8 cellular contexts compared by ENCODE assay signal in the genomic region with DNA sequence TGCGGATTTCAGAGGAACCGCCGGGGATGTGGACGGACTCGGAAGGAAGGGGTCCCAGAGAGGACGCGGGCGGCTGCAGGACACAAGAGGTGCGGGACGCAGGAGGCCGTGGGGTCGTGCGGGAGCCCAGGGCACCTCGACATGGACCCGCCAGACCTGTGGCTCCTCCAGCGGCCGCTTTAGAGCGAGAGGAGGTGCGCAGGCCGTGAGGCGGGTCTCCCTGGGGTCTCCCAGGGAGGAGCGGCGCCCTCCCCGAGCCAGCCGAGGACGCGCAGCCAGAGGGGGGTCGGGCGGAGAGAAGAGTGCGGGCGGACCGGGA. TPM values are rescaled to one million over a fixed set of nuclear protein-coding genes. Genes with fewer than 3 reads are reported as not detected.
DNase-seq lines count a peak whose midpoint lies in the region; ATAC-seq, FAIRE-seq and TF ChIP-seq lines count a peak whose summit lies in the region.

No MANE protein-coding gene starts in this region.

- H3K27ac Mint-ChIP-seq in CD4-positive, CD25-positive, alpha-beta regulatory T cell: peak overlapping the region in 2 of 3 donors; percentile 82 to 83

- H3K14ac ChIP-seq in trophoblast cell (ENCODE audit: low read length): peak overlapping the region; percentile 87

- no peaks in the 10 kb centered on the region for H3K27me3 ChIP-seq in CD4-positive, CD25-positive, alpha-beta regulatory T cell (ENCODE audit: control insufficient read depth, insufficient read depth, low read length)
- H3K27me3 ChIP-seq in SK-N-SH (ENCODE audit: insufficient read depth) (no peaks in the 10 kb centered on the region), esophagus squamous epithelium (no peaks in the 10 kb centered on the region), trophoblast cell (ENCODE audit: insufficient read depth, low read length) (no peaks in the 10 kb centered on the region)

- peak overlapping the region; percentile 45 for H4K91ac ChIP-seq in trophoblast cell (ENCODE audit: low read depth, low read length)

- no peak for ATAC-seq in CD4-positive, CD25-positive, alpha-beta regulatory T cell (ENCODE audit: low read depth in 2 of 2)
- ATAC-seq in GM21786 (IDR thresholded peaks at IDR 0.05; ENCODE audit: unreplicated experiment): peak; percentile 4

- H3K4me2 ChIP-seq in SK-N-SH (peak overlapping the region; percentile 98), trophoblast cell (ENCODE audit: low read length) (peak overlapping the region; percentile 66)

- H3K79me1 ChIP-seq in trophoblast cell (ENCODE audit: low read length): peaks cover 7% of the 10 kb centered on the region

- peaks cover 28% of the 10 kb centered on the region for H3K4me1 ChIP-seq in CD4-positive, CD25-positive, alpha-beta regulatory T cell (ENCODE audit: control insufficient read depth, insufficient read depth, low read length, poor library complexity, severe bottlenecking)
- H3K4me1 ChIP-seq in SK-N-SH (ENCODE audit: control insufficient read depth in 1 of 2, insufficient read depth in 2 of 2, low read depth in 1 of 2, low read length in 1 of 2): peaks cover 6 to 8% of the 10 kb centered on the region in 2 experiments; a peak in 2 of 4 replicates
- H3K4me1 ChIP-seq in esophagus squamous epithelium: peaks cover 11 to 33% (median 12%) of the 10 kb centered on the region in 3 donors
- peaks cover 0 to 2% of the 10 kb centered on the region in 2 experiments for H3K4me1 ChIP-seq in trophoblast cell (ENCODE audit: control insufficient read depth in 1 of 2, insufficient read depth in 2 of 2, low read length in 2 of 2)

- no peaks in the 10 kb centered on the region for H4K20me1 ChIP-seq in SK-N-SH (ENCODE audit: insufficient read depth)

- peak overlapping the region; percentile 91 to 98 (median 94) for H3K4me3 Mint-ChIP-seq in CD4-positive, CD25-positive, alpha-beta regulatory T cell

- intact Hi-C loops in esophagus squamous epithelium (cut with DNase I): no loop called here

- CTCF ChIA-PET in SK-N-SH (lab: Yijun Ruan, JAX): no interaction called here

- H3K9me3 ChIP-seq in CD4-positive, CD25-positive, alpha-beta regulatory T cell (ENCODE audit: control insufficient read depth in 2 of 2, low read length in 2 of 2): no peaks in the 10 kb centered on the region
- no peaks in the 10 kb centered on the region for H3K9me3 ChIP-seq in SK-N-SH
- H3K9me3 ChIP-seq in esophagus squamous epithelium: no peaks in the 10 kb centered on the region
- peaks cover 3% of the 10 kb centered on the region for H3K9me3 ChIP-seq in trophoblast cell (ENCODE audit: insufficient read depth, low read depth, low read length)

- H3K27ac ChIP-seq in CD4-positive, CD25-positive, alpha-beta regulatory T cell (ENCODE audit: insufficient read depth, low read length, poor library complexity, severe bottlenecking): peak overlapping the region; percentile 61
- H3K27ac ChIP-seq in SK-N-SH (ENCODE audit: low read depth in 2 of 2, low read length in 1 of 2): peak overlapping the region; percentile 72 to 80
- H3K27ac ChIP-seq in esophagus squamous epithelium: peak overlapping the region; percentile 94 to 99 (median 96)
- H3K27ac ChIP-seq in trophoblast cell (ENCODE audit: low read depth, low read length): no peak overlapping the region

- peak overlapping the region; percentile 17 for H3K4ac ChIP-seq in trophoblast cell (ENCODE audit: low read depth, low read length)

- H3F3A ChIP-seq in SK-N-SH (replicated peaks; ENCODE audit: insufficient read depth): peaks cover 20% of the 10 kb centered on the region

- H2BK5ac ChIP-seq in trophoblast cell (ENCODE audit: low read depth, low read length, poor library complexity): peak overlapping the region; percentile 14

- no peak for TF ChIP-seq POLR2A in esophagus squamous epithelium (IDR thresholded peaks at IDR 0.05)
- no peak for TF ChIP-seq POLR2A in H54 (IDR thresholded peaks at IDR 0.05; ENCODE audit: low read depth, low read length)

- H3K36me3 ChIP-seq in CD4-positive, CD25-positive, alpha-beta regulatory T cell (ENCODE audit: control insufficient read depth, insufficient read depth, low read length): no peaks in the 10 kb centered on the region
- H3K36me3 ChIP-seq in SK-N-SH (replicated peaks in 1 of 2; ENCODE audit: control insufficient read depth in 1 of 2, insufficient read depth in 2 of 2, low read length in 1 of 2) (no peaks in the 10 kb centered on the region), esophagus squamous epithelium (peaks cover 0 to 13% (median 0%) of the 10 kb centered on the region in 3 donors), trophoblast cell (ENCODE audit: control insufficient read depth in 1 of 2, insufficient read depth in 2 of 2, low read length in 2 of 2) (no peaks in the 10 kb centered on the region)

- DNase-seq in CD4-positive, CD25-positive, alpha-beta regulatory T cell: no peak
- no peak for DNase-seq in SK-N-SH
- DNase-seq in esophagus squamous epithelium (lab: John Stamatoyannopoulos, UW): no peak
- DNase-seq in trophoblast cell: no peak
- no peak for DNase-seq in HCEC 1CT
- no peak for DNase-seq in NCI-H748 (lab: John Stamatoyannopoulos, UW; ENCODE audit: unreplicated experiment)
- no peak for DNase-seq in H54 (ENCODE audit: insufficient read length, low spot score)

- FAIRE-seq in H54 (lab: Jason Lieb, UNC): no peak

- H3K18ac ChIP-seq in trophoblast cell (ENCODE audit: low read length): peak overlapping the region; percentile 51

- H3K27me3 Mint-ChIP-seq in CD4-positive, CD25-positive, alpha-beta regulatory T cell: peaks cover 7% of the 10 kb centered on the region

- no peaks in the 10 kb centered on the region for H3K9me3 Mint-ChIP-seq in CD4-positive, CD25-positive, alpha-beta regulatory T cell

- no peak for TF ChIP-seq EP300 in SK-N-SH (IDR thresholded peaks at IDR 0.05; ENCODE audit: borderline replicate concordance in 1 of 2, low read depth in 1 of 2, low read length in 1 of 2)

- POLR2A ChIA-PET in SK-N-SH (lab: Yijun Ruan, JAX): no interaction called here

- TF ChIP-seq RAD21 in SK-N-SH (IDR thresholded peaks at IDR 0.05; ENCODE audit: low read length): no peak

- H3K23ac ChIP-seq in trophoblast cell (ENCODE audit: low read length): no peak overlapping the region

- H3K9ac ChIP-seq in SK-N-SH (peak overlapping the region; percentile 88), trophoblast cell (ENCODE audit: low read length) (peak overlapping the region; percentile 0)

- no peak overlapping the region for H2BK12ac ChIP-seq in trophoblast cell (ENCODE audit: low read length)

- H4K8ac ChIP-seq in trophoblast cell (ENCODE audit: low read depth, low read length): peak overlapping the region; percentile 72

- H3K4me1 Mint-ChIP-seq in CD4-positive, CD25-positive, alpha-beta regulatory T cell: peaks cover 0 to 29% (median 21%) of the 10 kb centered on the region in 4 donors

- H2BK120ac ChIP-seq in trophoblast cell (ENCODE audit: insufficient read depth, low read length, poor library complexity): peak overlapping the region; percentile 45

- peak overlapping the region; percentile 65 for H4K12ac ChIP-seq in trophoblast cell (ENCODE audit: low read depth, low read length)

- H3K79me2 ChIP-seq in SK-N-SH (ENCODE audit: insufficient read depth) (peaks cover 3% of the 10 kb centered on the region; the same call in 1 of the 2 replicates), trophoblast cell (ENCODE audit: control insufficient read depth, insufficient read depth, low read length, poor library complexity) (peaks cover 5% of the 10 kb centered on the region)

- H3K36me3 Mint-ChIP-seq in CD4-positive, CD25-positive, alpha-beta regulatory T cell: no peaks in the 10 kb centered on the region

- no peak for TF ChIP-seq CTCF in SK-N-SH (IDR thresholded peaks at IDR 0.05)
- no peak for TF ChIP-seq CTCF in esophagus squamous epithelium (IDR thresholded peaks at IDR 0.05)

- WGBS in SK-N-SH (ENCODE audit: low lambda C conversion rate): 0% methylated on average over 1 of the region's 32 CpGs
- 0% methylated on average over 9 to 11 of the region's 32 CpGs for WGBS in esophagus squamous epithelium, 2 donors
- no CpG with 5 or more reads among the region's 32 CpGs for WGBS in trophoblast cell (ENCODE audit: extremely low coverage, insufficient coverage, insufficient read length)

- no peaks in the 10 kb centered on the region for H3K9me2 ChIP-seq in SK-N-SH

- H2AK5ac ChIP-seq in trophoblast cell (ENCODE audit: low read length): peak overlapping the region; percentile 64

- H2AFZ ChIP-seq in SK-N-SH (ENCODE audit: low read depth) (peak overlapping the region; percentile 72; the same call in 1 of the 2 replicates), trophoblast cell (ENCODE audit: insufficient read depth, low read length, poor library complexity) (peak overlapping the region; percentile 80)

- H3K4me3 ChIP-seq in CD4-positive, CD25-positive, alpha-beta regulatory T cell (ENCODE audit: low read depth, low read length): peak overlapping the region; percentile 74
- H3K4me3 ChIP-seq in SK-N-SH (ENCODE audit: low read depth in 2 of 2, low read length in 1 of 2): peak overlapping the region; percentile 73 to 95
- H3K4me3 ChIP-seq in esophagus squamous epithelium: peak overlapping the region; percentile 76 to 89 (median 82)
- peak overlapping the region; percentile 65 for H3K4me3 ChIP-seq in trophoblast cell (ENCODE audit: low read depth, low read length)

RNA-seq across cellular contexts. Expression of gene FLYWCH1, which starts 6.8 kb away (rescaled TPM):
- 74.8 TPM for total RNA-seq in CD4-positive, CD25-positive, alpha-beta regulatory T cell
- 10 to 100 TPM in 3 of 4 donors, 1 to 10 TPM in 1; 6.6 to 13.7 (median 12.7) TPM for polyA plus RNA-seq in CD4-positive, CD25-positive, alpha-beta regulatory T cell
- polyA plus RNA-seq in SK-N-SH (2012; rRNA removed): 22.4 and 30.1 TPM in 2 replicates
- 7.3 and 14.1 TPM in 2 replicates for polyA plus RNA-seq in SK-N-SH (2012; cell fraction: cytosol; rRNA removed)
- polyA plus RNA-seq in SK-N-SH (2012; cell fraction: nucleus; rRNA removed): 102 and 122 TPM in 2 replicates
- 10 to 100 TPM; 25.4 to 52.1 (median 27.1) TPM for total RNA-seq in esophagus squamous epithelium
- 9.8 and 9.9 TPM in 2 replicates for polyA plus RNA-seq in trophoblast cell (2013)

RNA-seq across cellular contexts. Expression of gene FLYWCH2, which starts 21.9 kb away (rescaled TPM):
- total RNA-seq in CD4-positive, CD25-positive, alpha-beta regulatory T cell: 12.8 TPM
- 10 to 100 TPM; 14.8 to 27.1 (median 18.3) TPM for polyA plus RNA-seq in CD4-positive, CD25-positive, alpha-beta regulatory T cell
- 56.4 and 64.8 TPM in 2 replicates for polyA plus RNA-seq in SK-N-SH (2012; rRNA removed)
- 26.4 and 44.3 TPM in 2 replicates for polyA plus RNA-seq in SK-N-SH (2012; cell fraction: cytosol; rRNA removed)
- 29.4 and 41.7 TPM in 2 replicates for polyA plus RNA-seq in SK-N-SH (2012; cell fraction: nucleus; rRNA removed)
- total RNA-seq in esophagus squamous epithelium: 10 to 100 TPM; 18.9 to 47.9 (median 39.5) TPM
- polyA plus RNA-seq in trophoblast cell (2013): 10.0 and 10.5 TPM in 2 replicates

RNA-seq across cellular contexts. Expression of gene PRSS22, which starts 46.9 kb away (rescaled TPM):
- total RNA-seq in CD4-positive, CD25-positive, alpha-beta regulatory T cell: not detected
- not detected for polyA plus RNA-seq in CD4-positive, CD25-positive, alpha-beta regulatory T cell
- polyA plus RNA-seq in SK-N-SH (2012; rRNA removed): not detected in 2 replicates
- polyA plus RNA-seq in SK-N-SH (2012; cell fraction: cytosol; rRNA removed): not detected in 2 replicates
- polyA plus RNA-seq in SK-N-SH (2012; cell fraction: nucleus; rRNA removed): 0.18 and 0.26 TPM in 2 replicates
- 100 to 1,000 TPM in 2 of 4 donors, 10 to 100 TPM in 2; 36.6 to 149 (median 113) TPM for total RNA-seq in esophagus squamous epithelium
- polyA plus RNA-seq in trophoblast cell (2013): 1.9 and 2.0 TPM in 2 replicates

RNA-seq across cellular contexts. Expression of gene KREMEN2, which starts 59.2 kb away (rescaled TPM):
- not detected for total RNA-seq in CD4-positive, CD25-positive, alpha-beta regulatory T cell
- polyA plus RNA-seq in CD4-positive, CD25-positive, alpha-beta regulatory T cell: not detected
- 0.24 and 0.77 TPM in 2 replicates for polyA plus RNA-seq in SK-N-SH (2012; rRNA removed)
- polyA plus RNA-seq in SK-N-SH (2012; cell fraction: cytosol; rRNA removed): 0.28 and 0.46 TPM in 2 replicates
- polyA plus RNA-seq in SK-N-SH (2012; cell fraction: nucleus; rRNA removed): 1.7 and 2.9 TPM in 2 replicates
- total RNA-seq in esophagus squamous epithelium: 1 to 10 TPM in 2 of 4 donors, under 1 TPM in 1, not detected in 1; 0.19 to 3.9 (median 2.1) TPM
- 2.7 and 2.8 TPM in 2 replicates for polyA plus RNA-seq in trophoblast cell (2013)

Comparison
In these comparisons a context has a peak if more than half of its experiments do, and no peak if none do; other contexts are left out.
1. RNA of gene PRSS22, which starts 46.9 kb away (total RNA-seq): 36.6 to 149 TPM in esophagus squamous epithelium; not detected in CD4-positive, CD25-positive, alpha-beta regulatory T cell (single experiment); every median in the first group is over 10 times any median in the second.
2. Peak in every context shown above with its lines, with median percentiles within 50 percentile points of each other: H3K4me3 ChIP-seq.